ENCODE assay signal across 22 cellular contexts in genomic region chr12:79591988-79592387, GRCh38.
"Had no signal": no experiment of that assay in that cellular context is flagged by ENCODE, and none has a peak within 500 bp of the region (broad histone marks: within the 10 kb centered on the region; RNA-seq: fewer than 3 reads in every experiment).

No MANE protein-coding gene starts in this region.

- H3K27ac ChIP-seq: colonic mucosa, gastrocnemius medialis, heart right ventricle, parathyroid adenoma, prostate gland, right lobe of liver, suprapubic skin, thyroid gland had no signal

- H3K9ac ChIP-seq: parathyroid adenoma had no signal

- H3K9me3 Mint-ChIP-seq: naive B cell, nephron, type B pancreatic cell had no signal

- H3K4me1 Mint-ChIP-seq: naive B cell had no signal

- H3K4me3 ChIP-seq: colonic mucosa, gastrocnemius medialis, heart right ventricle, lung, prostate gland, right lobe of liver, suprapubic skin, thyroid gland had no signal

- H3K79me2 ChIP-seq: parathyroid adenoma had no signal

- H3K27ac Mint-ChIP-seq: naive B cell, nephron had no signal

- H3K4me1 ChIP-seq: colonic mucosa, gastrocnemius medialis, heart right ventricle, parathyroid adenoma, prostate gland, suprapubic skin had no signal

- DNase-seq: cerebellar nuclear complex; colonic mucosa; dermis blood vessel endothelial cell; gastrocnemius medialis; heart right ventricle; hypothalamus; left colon; left ventricle myocardium superior; mesendoderm; naive B cell; occipital lobe; retina; right lobe of liver; stimulated activated CD4-positive, alpha-beta T cell treated with anti-CD3 and anti-CD28 coated beads, Interleukin-2, amount 100 ng/mL, for 48 hours; stimulated activated naive CD4-positive, alpha-beta T cell treated with Interleukin-2 at 50 U/mL for 16 hours; thyroid gland had no signal

- ATAC-seq: gastrocnemius medialis, heart right ventricle, left colon, left ventricle myocardium superior had no signal

- H3K27me3 Mint-ChIP-seq: naive B cell, type B pancreatic cell had no signal

- H3K4me3 Mint-ChIP-seq: naive B cell, nephron, type B pancreatic cell had no signal

- H3K27me3 ChIP-seq: colonic mucosa, gastrocnemius medialis, heart right ventricle, right lobe of liver, suprapubic skin, thyroid gland had no signal

- H3K9me3 ChIP-seq: colonic mucosa, gastrocnemius medialis, heart right ventricle, prostate gland, right lobe of liver, suprapubic skin, thyroid gland had no signal

- H3K36me3 ChIP-seq: gastrocnemius medialis, prostate gland, right lobe of liver, thyroid gland had no signal

- H2AFZ ChIP-seq: parathyroid adenoma had no signal
